Comparison of ENCODE assay signal across 8 cellular contexts in the genomic region with DNA sequence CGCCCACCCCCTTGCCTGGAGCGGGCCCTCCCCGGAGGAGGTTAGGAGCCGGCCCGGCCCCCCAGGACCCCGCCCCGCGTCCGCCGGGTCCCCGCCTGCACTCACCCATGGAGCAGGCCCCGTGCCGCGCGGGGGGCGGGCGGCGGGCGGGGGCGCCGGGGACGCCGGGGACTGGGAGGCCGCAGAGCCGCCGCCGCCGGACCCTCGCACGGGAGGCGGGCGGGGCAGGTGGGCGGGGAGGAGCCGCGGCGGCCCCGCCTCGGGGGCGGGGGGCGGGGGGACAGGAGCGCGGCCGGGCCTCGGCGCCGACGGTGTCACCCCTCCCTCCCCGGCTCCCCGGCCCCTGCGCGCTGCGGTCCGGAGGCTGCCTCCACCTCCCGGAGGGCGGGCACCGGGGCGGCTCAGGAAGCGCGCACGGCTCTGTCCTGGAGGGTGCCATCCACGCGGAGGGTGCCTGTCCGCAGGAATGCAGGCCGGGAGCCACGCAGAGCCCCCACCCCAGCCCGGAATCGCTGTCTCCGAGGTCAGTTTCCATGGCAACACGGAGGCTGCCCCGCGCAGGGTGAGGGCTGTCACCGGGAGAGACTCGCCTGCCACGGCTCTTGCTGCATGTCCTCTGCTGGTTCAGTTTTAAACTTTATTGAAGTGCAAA. TPM values are rescaled to one million over a fixed set of nuclear protein-coding genes. Genes with fewer than 3 reads are reported as not detected.
DNase-seq lines count a peak whose midpoint lies in the region; ATAC-seq, FAIRE-seq and TF ChIP-seq lines count a peak whose summit lies in the region.

No MANE protein-coding gene starts in this region.

- ATAC-seq in omental fat pad (ENCODE audit: low FRiP score), result peak; percentile 49
- ATAC-seq in HG03097 (IDR thresholded peaks at IDR 0.05; ENCODE audit: low FRiP score, unreplicated experiment), result no peak

- no peak for TF ChIP-seq CTCF in omental fat pad (IDR thresholded peaks at IDR 0.05)

- intact Hi-C loops in posterior vena cava (cut with DNase I), result no loop called here

- no peak for FAIRE-seq in frontal cortex (lab: Jason Lieb, UNC)

- peak; percentile 93 for DNase-seq in GM03348 (ENCODE audit: low spot score)
- DNase-seq in NCI-H748 treated with DMSO at 0.1 percent for 48 hours (lab: John Stamatoyannopoulos, UW), result peak; percentile 10
- DNase-seq in activated effector memory CD4-positive, alpha-beta T cell treated with Interleukin-2 at 50 U/mL for 16 hours, result peak; percentile 51
- peak; percentile 67 to 74 for DNase-seq in frontal cortex (ENCODE audit: low spot score in 2 of 2)
- DNase-seq in omental fat pad (ENCODE audit: low spot score), result no peak
- no peak for DNase-seq in HPDE6-E6E7 (ENCODE audit: extremely low spot score)
- no peak for DNase-seq in posterior vena cava (ENCODE audit: low spot score)

RNA-seq across cellular contexts. Expression of gene PLEKHG5, which starts 5.9 kb away (rescaled TPM):
- total RNA-seq in frontal cortex (24.9 TPM), omental fat pad (10 to 100 TPM in 1 of 4 donors, 1 to 10 TPM in 3; 6.6 to 24.6 (median 7.9) TPM), posterior vena cava (10 to 100 TPM in 1 of 2 donors, 1 to 10 TPM in 1; 8.9 to 13.0 TPM)

RNA-seq across cellular contexts. Expression of gene TNFRSF25, which starts 31.4 kb away (rescaled TPM):
- 9.0 TPM for total RNA-seq in frontal cortex
- total RNA-seq in omental fat pad, result 10 to 100 TPM in 1 of 4 donors, 1 to 10 TPM in 3; 4.4 to 25.5 (median 6.6) TPM
- 1 to 10 TPM; 7.0 to 9.2 TPM for total RNA-seq in posterior vena cava

RNA-seq across cellular contexts. Expression of gene NOL9, which starts 57.0 kb away (rescaled TPM):
- total RNA-seq in frontal cortex (35.9 TPM), omental fat pad (10 to 100 TPM; 18.2 to 45.2 (median 24.7) TPM), posterior vena cava (10 to 100 TPM; 21.2 to 23.9 TPM)

RNA-seq across cellular contexts. Expression of gene TAS1R1, which starts 57.8 kb away (rescaled TPM):
- total RNA-seq in frontal cortex, result not detected
- under 1 TPM in 1 of 4 donors, not detected in 3; 0.19 TPM for total RNA-seq in omental fat pad
- not detected for total RNA-seq in posterior vena cava

Comparison
In these comparisons a context has a peak if more than half of its experiments do, and no peak if none do; other contexts are left out.
1. DNase-seq: peak in GM03348 (single experiment), NCI-H748 treated with DMSO at 0.1 percent for 48 hours (single experiment), activated effector memory CD4-positive, alpha-beta T cell treated with Interleukin-2 at 50 U/mL for 16 hours (single experiment) and frontal cortex (2 of 2); none in omental fat pad (single experiment), HPDE6-E6E7 (single experiment) and posterior vena cava (single experiment).